ENCODE assay signal across 16 cellular contexts in the genomic region with DNA sequence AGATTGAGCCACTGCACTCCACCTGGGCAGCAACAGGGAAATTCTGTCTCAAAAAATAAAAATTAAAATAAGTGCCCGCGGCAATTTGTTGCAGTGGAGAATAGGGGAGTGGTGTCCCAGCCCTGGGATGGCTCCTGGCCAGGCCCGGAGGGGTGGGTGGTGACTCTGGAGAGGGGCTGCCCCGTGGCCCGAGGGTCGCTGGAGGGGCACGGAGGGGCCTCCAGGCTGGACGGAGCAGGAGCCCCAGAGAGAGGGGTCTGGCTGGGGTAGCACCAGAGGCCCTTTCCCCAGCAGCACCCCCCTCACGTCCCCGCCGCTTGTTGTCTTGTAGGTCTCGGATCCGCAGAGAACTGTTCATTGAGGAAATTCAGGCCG. TPM values are rescaled to one million over a fixed set of nuclear protein-coding genes. Genes with fewer than 3 reads are reported as not detected.
DNase-seq lines count a peak whose midpoint lies in the region; ATAC-seq and TF ChIP-seq lines count a peak whose summit lies in the region.
"Had no signal": no experiment of that assay in that cellular context is flagged by ENCODE, and none has a peak within 500 bp of the region (broad histone marks: within the 10 kb centered on the region; RNA-seq: fewer than 3 reads in every experiment).

No MANE protein-coding gene starts in this region.

- peak overlapping the region; percentile 72 for H3K4me2 ChIP-seq in GM23338
- no peak overlapping the region for H3K4me2 ChIP-seq in neuronal stem cell (ENCODE audit: insufficient read depth, low read length, poor library complexity, severe bottlenecking)

- no peak overlapping the region for H2BK120ac ChIP-seq in neuronal stem cell (ENCODE audit: low read depth, low read length)

- H3K79me1 ChIP-seq in neuronal stem cell (ENCODE audit: low read depth, low read length), result no peaks in the 10 kb centered on the region

- intact Hi-C loops in activated T-helper 1 cell treated with anti-CD3 and anti-CD28 coated beads, Interleukin-12 subunit alpha, Interleukin-12 subunit beta, Interleukin-2, Interleukin-4 antibody, amounts not matched to agents 30 ng/mL and 10 ng/mL and 1 ng/mL, durations not matched to agents 14 hours and 24 hours and 36 hours (cut with micrococcal nuclease), result loop anchor here (2.0 kb wide), 1 partner anchor 21 kb away; no protein-coding TSS in a partner anchor

- DNase-seq in GM23338 (ENCODE audit: low spot score) (no peak), neuronal stem cell (ENCODE audit: low spot score) (no peak), GDM1 (lab: John Stamatoyannopoulos, UW) (no peak), coronary artery (ENCODE audit: low spot score) (no peak), HuH-7 (ENCODE audit: low spot score) (no peak)
- no peak for DNase-seq in activated T-helper 1 cell treated with anti-CD3 and anti-CD28 coated beads, Interleukin-12 subunit alpha, Interleukin-12 subunit beta, Interleukin-2, Interleukin-4 antibody, amounts not matched to agents 30 ng/mL and 10 ng/mL and 1 ng/mL, durations not matched to agents 14 hours and 24 hours and 36 hours (ENCODE audit: low spot score)
- DNase-seq: ACHN; BE2C; C1 segment of cervical spinal cord; CD4-positive, alpha-beta T cell; DMS153; DMS79; GF-D8 had no signal

- no peak overlapping the region for H3K23ac ChIP-seq in neuronal stem cell (ENCODE audit: low read depth, low read length, poor library complexity)

- H3K9me3 Mint-ChIP-seq in GM23338, result no peaks in the 10 kb centered on the region
- no peaks in the 10 kb centered on the region for H3K9me3 Mint-ChIP-seq in activated T-helper 1 cell treated with anti-CD3 and anti-CD28 coated beads, Interleukin-12 subunit alpha, Interleukin-12 subunit beta, Interleukin-2, Interleukin-4 antibody, amounts not matched to agents 30 ng/mL and 10 ng/mL and 1 ng/mL, durations not matched to agents 14 hours and 24 hours and 36 hours
- H3K9me3 Mint-ChIP-seq: CD4-positive, alpha-beta T cell had no signal

- H3K4me3 ChIP-seq in GM23338 (peak overlapping the region; percentile 45; the same call in 1 of the 2 replicates), HUES6 (ENCODE audit: low read depth, low read length) (no peak overlapping the region; the same call in 1 of the 2 replicates), iPS-15b (ENCODE audit: low read depth, low read length) (no peak overlapping the region), neuronal stem cell (ENCODE audit: low read length in 2 of 2) (no peak overlapping the region), coronary artery (no peak overlapping the region)
- H3K4me3 ChIP-seq: HAP-1 had no signal

- H3K4me1 ChIP-seq in GM23338 (ENCODE audit: insufficient read depth), result peaks cover 13% of the 10 kb centered on the region; the same call in 1 of the 2 replicates
- H3K4me1 ChIP-seq in HUES6 (ENCODE audit: control insufficient read depth, insufficient read depth, low read length), result no peaks in the 10 kb centered on the region
- no peaks in the 10 kb centered on the region for H3K4me1 ChIP-seq in iPS-15b (ENCODE audit: control insufficient read depth, insufficient read depth, low read length)
- peaks cover 15 to 17% of the 10 kb centered on the region in 2 donors for H3K4me1 ChIP-seq in neuronal stem cell (ENCODE audit: control insufficient read depth in 2 of 2, insufficient read depth in 1 of 2, low read depth in 1 of 2, low read length in 2 of 2)
- H3K4me1 ChIP-seq: HAP-1 had no signal

- H3K9ac ChIP-seq in HUES6 (ENCODE audit: low read length) (no peak overlapping the region), iPS-15b (ENCODE audit: low read depth, low read length) (peak overlapping the region; percentile 47), neuronal stem cell (ENCODE audit: low read depth, low read length, poor library complexity) (no peak overlapping the region)

- H3K18ac ChIP-seq in neuronal stem cell (ENCODE audit: low read length), result peak overlapping the region; percentile 13

- ATAC-seq in GM23338, result peak; percentile 34; the same call in 2 of the 3 replicates

- H3K4me3 Mint-ChIP-seq in GM23338, result no peak overlapping the region; the same call in 2 of the 3 replicates
- H3K4me3 Mint-ChIP-seq in activated T-helper 1 cell treated with anti-CD3 and anti-CD28 coated beads, Interleukin-12 subunit alpha, Interleukin-12 subunit beta, Interleukin-2, Interleukin-4 antibody, amounts not matched to agents 30 ng/mL and 10 ng/mL and 1 ng/mL, durations not matched to agents 14 hours and 24 hours and 36 hours, result no peak overlapping the region
- H3K4me3 Mint-ChIP-seq: CD4-positive, alpha-beta T cell had no signal

- no peak overlapping the region for H2BK15ac ChIP-seq in neuronal stem cell (ENCODE audit: low read length)

- H3K27ac Mint-ChIP-seq in GM23338, result no peak overlapping the region
- H3K27ac Mint-ChIP-seq in activated T-helper 1 cell treated with anti-CD3 and anti-CD28 coated beads, Interleukin-12 subunit alpha, Interleukin-12 subunit beta, Interleukin-2, Interleukin-4 antibody, amounts not matched to agents 30 ng/mL and 10 ng/mL and 1 ng/mL, durations not matched to agents 14 hours and 24 hours and 36 hours, result no peak overlapping the region
- H3K27ac Mint-ChIP-seq: CD4-positive, alpha-beta T cell had no signal

- no peak overlapping the region for H2AK5ac ChIP-seq in neuronal stem cell (ENCODE audit: low read depth, low read length)

- TF ChIP-seq CTCF in GM23338 (conservative IDR thresholded peaks at IDR 0.05; ENCODE audit: low read depth in 2 of 2), result no peak
- no peak for TF ChIP-seq CTCF in coronary artery (IDR thresholded peaks at IDR 0.05)

- no peak overlapping the region for H2BK5ac ChIP-seq in neuronal stem cell (ENCODE audit: low read length)

- H3K4ac ChIP-seq in neuronal stem cell (ENCODE audit: low read length), result no peak overlapping the region

- H3K27me3 ChIP-seq in GM23338 (ENCODE audit: insufficient read depth) (no peaks in the 10 kb centered on the region), HUES6 (ENCODE audit: control insufficient read depth, insufficient read depth, low read length) (no peaks in the 10 kb centered on the region), iPS-15b (ENCODE audit: control insufficient read depth, insufficient read depth, low read length) (no peaks in the 10 kb centered on the region), neuronal stem cell (ENCODE audit: control insufficient read depth in 3 of 3, insufficient read depth in 3 of 3, low read depth in 1 of 3, low read length in 3 of 3) (no peaks in the 10 kb centered on the region)
- H3K27me3 ChIP-seq: BE2C had no signal

- H4K91ac ChIP-seq in neuronal stem cell (ENCODE audit: low read depth, low read length, poor library complexity), result no peak overlapping the region

- H3K14ac ChIP-seq in neuronal stem cell (ENCODE audit: low read length), result no peak overlapping the region

- no CpG with 5 or more reads among the region's 14 CpGs for WGBS in neuronal stem cell (ENCODE audit: extremely low coverage in 2 of 2, insufficient read length in 2 of 2, insufficient replicate concordance in 1 of 2), 2 donors

- H3K27ac ChIP-seq in GM23338 (ENCODE audit: low read depth) (peak overlapping the region; percentile 76), HUES6 (ENCODE audit: low read depth, low read length) (peak overlapping the region; percentile 47; the same call in 1 of the 2 replicates), neuronal stem cell (replicated peaks; ENCODE audit: low read length) (no peak overlapping the region), coronary artery (no peak overlapping the region)

- H3K4me1 Mint-ChIP-seq in GM23338, result peaks cover 10% of the 10 kb centered on the region
- no peaks in the 10 kb centered on the region for H3K4me1 Mint-ChIP-seq in activated T-helper 1 cell treated with anti-CD3 and anti-CD28 coated beads, Interleukin-12 subunit alpha, Interleukin-12 subunit beta, Interleukin-2, Interleukin-4 antibody, amounts not matched to agents 30 ng/mL and 10 ng/mL and 1 ng/mL, durations not matched to agents 14 hours and 24 hours and 36 hours (ENCODE audit: low read depth)

- H3K9me3 ChIP-seq in HUES6 (ENCODE audit: control insufficient read depth, insufficient read depth, low read depth, low read length), result no peaks in the 10 kb centered on the region
- no peaks in the 10 kb centered on the region for H3K9me3 ChIP-seq in iPS-15b (ENCODE audit: control insufficient read depth, insufficient read depth, low read length)
- no peaks in the 10 kb centered on the region for H3K9me3 ChIP-seq in neuronal stem cell (replicated peaks in 1 of 2; ENCODE audit: control insufficient read depth in 2 of 2, insufficient read depth in 1 of 2, low read depth in 1 of 2, low read length in 2 of 2)
- H3K9me3 ChIP-seq: BE2C, HAP-1 had no signal

- no peak overlapping the region for H4K8ac ChIP-seq in neuronal stem cell (ENCODE audit: low read depth, low read length)

- H2BK12ac ChIP-seq in neuronal stem cell (ENCODE audit: low read length), result no peak overlapping the region

- H3K36me3 Mint-ChIP-seq in GM23338 (ENCODE audit: low read depth), result peaks cover 11% of the 10 kb centered on the region
- peaks cover 4% of the 10 kb centered on the region for H3K36me3 Mint-ChIP-seq in activated T-helper 1 cell treated with anti-CD3 and anti-CD28 coated beads, Interleukin-12 subunit alpha, Interleukin-12 subunit beta, Interleukin-2, Interleukin-4 antibody, amounts not matched to agents 30 ng/mL and 10 ng/mL and 1 ng/mL, durations not matched to agents 14 hours and 24 hours and 36 hours (ENCODE audit: low read depth)

- peaks cover 8% of the 10 kb centered on the region for H3K27me3 Mint-ChIP-seq in GM23338 (ENCODE audit: insufficient read depth, low read depth, poor library complexity)
- H3K27me3 Mint-ChIP-seq in activated T-helper 1 cell treated with anti-CD3 and anti-CD28 coated beads, Interleukin-12 subunit alpha, Interleukin-12 subunit beta, Interleukin-2, Interleukin-4 antibody, amounts not matched to agents 30 ng/mL and 10 ng/mL and 1 ng/mL, durations not matched to agents 14 hours and 24 hours and 36 hours (ENCODE audit: insufficient read depth), result no peaks in the 10 kb centered on the region
- H3K27me3 Mint-ChIP-seq: CD4-positive, alpha-beta T cell had no signal

- no peaks in the 10 kb centered on the region for H3K9me2 ChIP-seq in GM23338 (ENCODE audit: insufficient read depth)

- H3K36me3 ChIP-seq in GM23338 (ENCODE audit: insufficient read depth) (peaks cover 8% of the 10 kb centered on the region; the same call in 1 of the 2 replicates), HUES6 (ENCODE audit: control insufficient read depth, insufficient read depth, low read length) (peaks cover 19% of the 10 kb centered on the region), iPS-15b (ENCODE audit: control insufficient read depth, insufficient read depth, low read length) (no peaks in the 10 kb centered on the region), neuronal stem cell (replicated peaks in 1 of 2; ENCODE audit: control insufficient read depth in 2 of 2, insufficient read depth in 2 of 2, low read length in 2 of 2) (peaks cover 2 to 20% of the 10 kb centered on the region in 2 donors)

- H3F3A ChIP-seq in GM23338 (replicated peaks; ENCODE audit: low read depth), result peaks cover 24% of the 10 kb centered on the region

- no peaks in the 10 kb centered on the region for H3K79me2 ChIP-seq in GM23338 (replicated peaks; ENCODE audit: insufficient read depth)

- H2AFZ ChIP-seq in GM23338, result no peak overlapping the region
- H2AFZ ChIP-seq in neuronal stem cell (ENCODE audit: low read length), result no peak overlapping the region

- H4K20me1 ChIP-seq in GM23338 (replicated peaks; ENCODE audit: insufficient read depth), result no peaks in the 10 kb centered on the region

RNA-seq across cellular contexts. Expression of gene SH2B2, which starts 38.6 kb away (rescaled TPM):
- total RNA-seq in GM23338 (2014; rRNA removed; shearing (Covaris generic)), result 21.9 and 30.3 TPM in 2 replicates
- polyA plus RNA-seq in GM23338 (2016; fragmentation: Nextera tagmentation; extraction: Ambion mirVana), result 5.6 and 8.7 TPM in 2 replicates
- 9.5 TPM for polyA plus RNA-seq in neuronal stem cell (2013, experiment 1 of 2)
- 9.6 TPM for polyA plus RNA-seq in neuronal stem cell (2013, experiment 2 of 2)
- total RNA-seq in activated T-helper 1 cell treated with anti-CD3 and anti-CD28 coated beads, Interleukin-12 subunit alpha, Interleukin-12 subunit beta, Interleukin-2, Interleukin-4 antibody, amounts not matched to agents 30 ng/mL and 10 ng/mL and 1 ng/mL, durations not matched to agents 14 hours and 24 hours and 36 hours, result 2.1 and 2.6 TPM in 2 replicates

Comparison
In these comparisons a context has a peak if more than half of its experiments do, and no peak if none do; other contexts are left out.
1. H3K27ac ChIP-seq: peak in GM23338 (single experiment) and HUES6 (single experiment); none in neuronal stem cell (single experiment) and coronary artery (0 of 2).